In the genomic region with DNA sequence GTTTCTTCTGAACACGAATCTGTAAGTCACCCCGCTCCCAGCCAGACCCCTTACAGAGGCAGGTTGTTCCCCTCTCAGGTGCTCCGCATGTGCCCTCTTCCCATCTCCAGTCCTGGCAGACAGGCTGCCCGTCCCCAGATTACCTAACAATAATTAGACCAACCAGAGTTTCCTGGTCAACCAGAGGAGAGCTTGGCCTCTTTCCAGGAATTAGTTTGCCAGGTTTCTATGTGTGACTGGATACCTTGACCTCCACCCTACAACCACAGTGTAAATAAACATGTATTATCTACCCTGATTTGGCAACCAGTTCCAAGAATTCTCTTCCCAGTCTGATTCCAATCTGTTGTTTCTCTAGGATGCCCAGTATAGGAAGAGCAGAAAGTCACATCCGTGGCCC, we compare ENCODE assay signal across 13 cellular contexts.
DNase-seq lines count a peak whose midpoint lies in the region; ATAC-seq and TF ChIP-seq lines count a peak whose summit lies in the region.
"Had no signal": no experiment of that assay in that cellular context is flagged by ENCODE, and none has a peak within 500 bp of the region (broad histone marks: within the 10 kb centered on the region; RNA-seq: fewer than 3 reads in every experiment).

No MANE protein-coding gene starts in this region.

- no peaks in the 10 kb centered on the region for H3K27me3 ChIP-seq in right lobe of liver

- H3K9me3 ChIP-seq in right lobe of liver = no peaks in the 10 kb centered on the region
- H3K9me3 ChIP-seq: Caco-2 had no signal

- DNase-seq in DMS53 treated with DMSO at 0.1 percent for 48 hours (lab: John Stamatoyannopoulos, UW; ENCODE audit: unreplicated experiment) (peak; percentile 75), NCI-H1092 treated with DMSO at 0.1 percent for 48 hours (lab: John Stamatoyannopoulos, UW) (peak; percentile 63), SW480 (ENCODE audit: low spot score) (peak; percentile 68), right lobe of liver (peak; percentile 62 to 88 (median 70)), SK-N-DZ (ENCODE audit: low spot score) (no peak), Ammon's horn (ENCODE audit: low spot score) (no peak), medulla oblongata (ENCODE audit: extremely low spot score) (no peak)
- DNase-seq in activated CD8-positive, alpha-beta T cell treated with anti-CD3 and anti-CD28 coated beads for 36 hours = no peak
- DNase-seq: activated B cell treated with CpG ODN at 0.5 μM for 24 hours, Caco-2, RPMI8226 had no signal

- no peak overlapping the region for H3K27ac Mint-ChIP-seq in activated CD8-positive, alpha-beta T cell treated with anti-CD3 and anti-CD28 coated beads for 36 hours
- H3K27ac Mint-ChIP-seq: activated B cell treated with CpG ODN at 0.5 μM for 24 hours; activated T-helper 1 cell treated with anti-CD3 and anti-CD28 coated beads, Interleukin-12 subunit alpha, Interleukin-12 subunit beta, Interleukin-2, Interleukin-4 antibody, amounts not matched to agents 30 ng/mL and 10 ng/mL and 1 ng/mL, durations not matched to agents 14 hours and 24 hours and 36 hours; nephron had no signal

- TF ChIP-seq POLR2A in right lobe of liver (IDR thresholded peaks at IDR 0.05) = no peak

- H3K4me3 ChIP-seq in right lobe of liver = no peak overlapping the region

- H3K27me3 Mint-ChIP-seq in activated CD8-positive, alpha-beta T cell treated with anti-CD3 and anti-CD28 coated beads for 36 hours = peaks cover 34% of the 10 kb centered on the region

- ATAC-seq in right lobe of liver = peak; percentile 85 to 92 (median 86)
- ATAC-seq in activated CD8-positive, alpha-beta T cell treated with anti-CD3 and anti-CD28 coated beads for 36 hours = no peak

- H3K36me3 Mint-ChIP-seq in activated CD8-positive, alpha-beta T cell treated with anti-CD3 and anti-CD28 coated beads for 36 hours (ENCODE audit: low read depth) = no peaks in the 10 kb centered on the region

- H3K9me3 Mint-ChIP-seq in activated CD8-positive, alpha-beta T cell treated with anti-CD3 and anti-CD28 coated beads for 36 hours = no peaks in the 10 kb centered on the region
- H3K9me3 Mint-ChIP-seq: activated B cell treated with CpG ODN at 0.5 μM for 24 hours; activated T-helper 1 cell treated with anti-CD3 and anti-CD28 coated beads, Interleukin-12 subunit alpha, Interleukin-12 subunit beta, Interleukin-2, Interleukin-4 antibody, amounts not matched to agents 30 ng/mL and 10 ng/mL and 1 ng/mL, durations not matched to agents 14 hours and 24 hours and 36 hours; nephron had no signal

- WGBS in right lobe of liver (ENCODE audit: insufficient coverage, low coverage, low lambda C conversion rate, missing lambda C conversion rate) = 30% methylated on average over 5 of the region's 5 CpGs

- intact Hi-C loops in right lobe of liver (cut with DNase I) = loop anchor here in 1 of 2 donors (10.0 kb wide), 1 partner anchor 57 kb away; no protein-coding TSS in a partner anchor
- intact Hi-C loops in activated CD8-positive, alpha-beta T cell treated with anti-CD3 and anti-CD28 coated beads for 36 hours (cut with micrococcal nuclease) = no loop called here

- no peak for TF ChIP-seq CTCF in right lobe of liver (IDR thresholded peaks at IDR 0.05)
- TF ChIP-seq CTCF in activated CD8-positive, alpha-beta T cell treated with anti-CD3 and anti-CD28 coated beads for 36 hours (IDR thresholded peaks at IDR 0.05) = no peak

- POLR2A ChIA-PET in activated CD8-positive, alpha-beta T cell treated with anti-CD3 and anti-CD28 coated beads for 36 hours (lab: Charles Lee) = no interaction called here

- H3K4me1 Mint-ChIP-seq in activated CD8-positive, alpha-beta T cell treated with anti-CD3 and anti-CD28 coated beads for 36 hours (ENCODE audit: low read depth) = peaks cover 3% of the 10 kb centered on the region
- H3K4me1 Mint-ChIP-seq: activated B cell treated with CpG ODN at 0.5 μM for 24 hours had no signal

- CTCF ChIA-PET in activated CD8-positive, alpha-beta T cell treated with anti-CD3 and anti-CD28 coated beads for 36 hours (lab: Charles Lee) = interaction anchor here (6.4 kb wide), 1 partner anchor 9 kb away, joined by 58 read pairs; no protein-coding TSS in a partner anchor

- H3K4me3 Mint-ChIP-seq in activated CD8-positive, alpha-beta T cell treated with anti-CD3 and anti-CD28 coated beads for 36 hours = no peak overlapping the region
- H3K4me3 Mint-ChIP-seq: activated B cell treated with CpG ODN at 0.5 μM for 24 hours; activated T-helper 1 cell treated with anti-CD3 and anti-CD28 coated beads, Interleukin-12 subunit alpha, Interleukin-12 subunit beta, Interleukin-2, Interleukin-4 antibody, amounts not matched to agents 30 ng/mL and 10 ng/mL and 1 ng/mL, durations not matched to agents 14 hours and 24 hours and 36 hours; nephron had no signal

- peaks cover 0 to 23% (median 10%) of the 10 kb centered on the region in 4 donors for H3K4me1 ChIP-seq in right lobe of liver
- H3K4me1 ChIP-seq: Caco-2 had no signal

- no peaks in the 10 kb centered on the region for H3K36me3 ChIP-seq in right lobe of liver

- H3K27ac ChIP-seq in right lobe of liver = peak overlapping the region in 2 of 3 donors; percentile 75 to 80

Comparison
In these comparisons a context has a peak if more than half of its experiments do, and no peak if none do; other contexts are left out.
1. DNase-seq: peak in DMS53 treated with DMSO at 0.1 percent for 48 hours (single experiment), NCI-H1092 treated with DMSO at 0.1 percent for 48 hours (single experiment), SW480 (single experiment) and right lobe of liver (3 of 3); none in activated CD8-positive, alpha-beta T cell treated with anti-CD3 and anti-CD28 coated beads for 36 hours (single experiment), SK-N-DZ (single experiment), Ammon's horn (single experiment) and medulla oblongata (single experiment).